ENCODE assay signal across 8 cellular contexts in the genomic region with DNA sequence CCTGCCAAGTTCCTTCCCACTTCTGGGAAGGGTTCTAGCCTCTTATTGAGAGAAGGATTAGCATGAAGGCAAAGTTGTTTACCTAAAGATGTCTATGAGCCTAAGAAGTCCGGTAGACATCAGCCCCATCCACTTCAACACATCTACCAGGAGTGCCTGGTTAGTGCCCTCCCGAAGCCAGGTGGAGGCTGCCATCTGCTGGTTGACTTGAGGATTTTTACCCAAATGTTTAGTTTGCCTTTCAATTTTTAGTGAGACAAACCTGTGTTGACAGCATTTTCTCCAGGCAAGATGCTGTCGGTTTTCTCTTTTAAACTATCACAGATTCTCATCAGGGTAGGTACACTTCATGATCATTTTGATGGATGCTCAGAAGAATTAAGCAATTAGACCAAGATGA.
DNase-seq lines count a peak whose midpoint lies in the region; ATAC-seq and TF ChIP-seq lines count a peak whose summit lies in the region.

No MANE protein-coding gene starts in this region.

- H3K27ac Mint-ChIP-seq in activated T-helper 2 cell treated with anti-CD3 and anti-CD28 coated beads, Interferon-gamma antibody, Interleukin-2, Interleukin-4, amounts not matched to agents 10 μg/mL and 5 μg/mL and 100 μg/mL, durations not matched to agents 14 hours and 24 hours and 36 hours: no peak overlapping the region

- no peak overlapping the region for H3K4me3 Mint-ChIP-seq in activated T-helper 2 cell treated with anti-CD3 and anti-CD28 coated beads, Interferon-gamma antibody, Interleukin-2, Interleukin-4, amounts not matched to agents 10 μg/mL and 5 μg/mL and 100 μg/mL, durations not matched to agents 14 hours and 24 hours and 36 hours (ENCODE audit: low read depth)

- TF ChIP-seq CTCF in foreskin keratinocyte (conservative IDR thresholded peaks at IDR 0.05): peak; percentile 92
- peak; percentile 62 for TF ChIP-seq CTCF in suprapubic skin (IDR thresholded peaks at IDR 0.05)

- H3K4me1 Mint-ChIP-seq in activated T-helper 2 cell treated with anti-CD3 and anti-CD28 coated beads, Interferon-gamma antibody, Interleukin-2, Interleukin-4, amounts not matched to agents 10 μg/mL and 5 μg/mL and 100 μg/mL, durations not matched to agents 14 hours and 24 hours and 36 hours (ENCODE audit: low read depth): peaks cover 45% of the 10 kb centered on the region

- no peak for TF ChIP-seq POLR2A in suprapubic skin (IDR thresholded peaks at IDR 0.05)

- peak; percentile 72 for ATAC-seq in GM19372 (IDR thresholded peaks at IDR 0.05; ENCODE audit: low read depth, unreplicated experiment)
- peak; percentile 65 for ATAC-seq in foreskin keratinocyte

- intact Hi-C loops in activated T-helper 2 cell treated with anti-CD3 and anti-CD28 coated beads, Interferon-gamma antibody, Interleukin-2, Interleukin-4, amounts not matched to agents 10 μg/mL and 5 μg/mL and 100 μg/mL, durations not matched to agents 14 hours and 24 hours and 36 hours (cut with micrococcal nuclease): loop anchor here (1.0 to 10.0 kb wide), 6 partner anchors 84 to 619 kb away; partner anchors contain the start of gene TNFSF8

- no peak overlapping the region for H3K4me3 ChIP-seq in suprapubic skin

- DNase-seq in Ammon's horn (ENCODE audit: low spot score): peak; percentile 87
- peak; percentile 78 for DNase-seq in M059J (ENCODE audit: low read depth)
- peak; percentile 64 to 75 for DNase-seq in SHP77 (lab: John Stamatoyannopoulos, UW)
- peak; percentile 67 for DNase-seq in activated T-helper 2 cell treated with anti-CD3 and anti-CD28 coated beads, Interferon-gamma antibody, Interleukin-2, Interleukin-4, amounts not matched to agents 10 μg/mL and 5 μg/mL and 100 μg/mL, durations not matched to agents 14 hours and 24 hours and 36 hours (ENCODE audit: low spot score)
- peak in 1 of 2 donors; percentile 52 for DNase-seq in foreskin keratinocyte
- DNase-seq in occipital lobe (lab: John Stamatoyannopoulos, UW): peak; percentile 46
- DNase-seq in suprapubic skin (ENCODE audit: low spot score in 2 of 2): no peak

- H3K36me3 ChIP-seq in suprapubic skin: no peaks in the 10 kb centered on the region

- H3K27me3 ChIP-seq in foreskin keratinocyte (peaks cover 2% of the 10 kb centered on the region), suprapubic skin (no peaks in the 10 kb centered on the region)

- H3K9me3 Mint-ChIP-seq in activated T-helper 2 cell treated with anti-CD3 and anti-CD28 coated beads, Interferon-gamma antibody, Interleukin-2, Interleukin-4, amounts not matched to agents 10 μg/mL and 5 μg/mL and 100 μg/mL, durations not matched to agents 14 hours and 24 hours and 36 hours: no peaks in the 10 kb centered on the region

- no peaks in the 10 kb centered on the region for H3K4me1 ChIP-seq in foreskin keratinocyte
- H3K4me1 ChIP-seq in suprapubic skin: no peaks in the 10 kb centered on the region

- no peak overlapping the region for H3K27ac ChIP-seq in foreskin keratinocyte
- H3K27ac ChIP-seq in suprapubic skin: no peak overlapping the region

- no peaks in the 10 kb centered on the region for H3K36me3 Mint-ChIP-seq in activated T-helper 2 cell treated with anti-CD3 and anti-CD28 coated beads, Interferon-gamma antibody, Interleukin-2, Interleukin-4, amounts not matched to agents 10 μg/mL and 5 μg/mL and 100 μg/mL, durations not matched to agents 14 hours and 24 hours and 36 hours (ENCODE audit: low read depth)

- WGBS in suprapubic skin: 0% methylated on average over 3 of the region's 3 CpGs

- H3K9me3 ChIP-seq in suprapubic skin: no peaks in the 10 kb centered on the region

- TF ChIP-seq EP300 in suprapubic skin (IDR thresholded peaks at IDR 0.05): no peak

- H3K27me3 Mint-ChIP-seq in activated T-helper 2 cell treated with anti-CD3 and anti-CD28 coated beads, Interferon-gamma antibody, Interleukin-2, Interleukin-4, amounts not matched to agents 10 μg/mL and 5 μg/mL and 100 μg/mL, durations not matched to agents 14 hours and 24 hours and 36 hours (ENCODE audit: low read depth): peaks cover 12% of the 10 kb centered on the region

Comparison
In these comparisons a context has a peak if more than half of its experiments do, and no peak if none do; other contexts are left out.
1. DNase-seq: peak in Ammon's horn (single experiment), M059J (single experiment), SHP77 (2 of 2), activated T-helper 2 cell treated with anti-CD3 and anti-CD28 coated beads, Interferon-gamma antibody, Interleukin-2, Interleukin-4, amounts not matched to agents 10 μg/mL and 5 μg/mL and 100 μg/mL, durations not matched to agents 14 hours and 24 hours and 36 hours (single experiment) and occipital lobe (single experiment); none in suprapubic skin (0 of 2).